1 cellular context compared by ENCODE assay signal in genomic region chr3:186307594-186307993, GRCh38.
TF ChIP-seq lines count a peak whose summit lies in the region.

No MANE protein-coding gene starts in this region.

TF ChIP-seq in GM12878, 131 proteins besides CTCF, POLR2A, EP300 and RAD21 (continued from another document):
- peak; percentile 87 for TF ChIP-seq REST (IDR thresholded peaks at IDR 0.05; ENCODE audit: low read depth, low read length)
TF ChIP-seq in GM12878: peak in this region for 1.
